In the genomic region with DNA sequence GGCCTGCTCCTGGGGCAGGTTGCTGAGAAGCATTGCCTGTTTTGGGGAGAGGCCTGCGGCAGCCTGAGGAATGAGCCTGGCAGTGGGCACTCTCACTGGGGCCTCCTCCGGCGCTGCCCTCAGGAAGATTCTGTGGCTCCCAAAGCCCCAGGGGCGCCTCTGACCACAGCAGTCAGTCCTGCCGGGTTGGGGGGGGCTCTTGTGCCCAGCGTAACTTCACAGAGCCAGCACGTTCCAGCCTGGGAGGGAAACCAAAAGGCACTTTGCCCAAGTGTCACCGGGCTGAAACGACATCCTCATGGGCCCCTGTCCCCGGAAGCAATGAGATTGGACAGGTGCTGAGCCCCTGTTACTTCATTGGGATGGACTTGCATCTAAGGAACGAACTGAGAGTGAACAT, we compare ENCODE assay signal across 18 cellular contexts.
"Had no signal": no experiment of that assay in that cellular context is flagged by ENCODE, and none has a peak within 500 bp of the region (broad histone marks: within the 10 kb centered on the region; RNA-seq: fewer than 3 reads in every experiment).

No MANE protein-coding gene starts in this region.

- H3K9me3 Mint-ChIP-seq: activated naive CD8-positive, alpha-beta T cell treated with anti-CD3 and anti-CD28 coated beads, Interleukin-2, amount 50 U/mL, for 24 hours; activated T-helper 17 cell treated with anti-CD3 and anti-CD28 coated beads, Interleukin-2, amount 50 U/mL, for 72 hours; type B pancreatic cell had no signal

- H3K27ac Mint-ChIP-seq: activated naive CD4-positive, alpha-beta T cell treated with anti-CD3 and anti-CD28 coated beads for 36 hours; activated naive CD8-positive, alpha-beta T cell treated with anti-CD3 and anti-CD28 coated beads, Interleukin-2, amount 50 U/mL, for 24 hours; activated T-helper 17 cell treated with anti-CD3 and anti-CD28 coated beads, Interleukin-2, amount 50 U/mL, for 72 hours; type B pancreatic cell had no signal

- H3K4me3 ChIP-seq: esophagus muscularis mucosa, lower lobe of right lung, pancreas had no signal

- H3K9me3 ChIP-seq: esophagus muscularis mucosa, lower lobe of right lung, pancreas had no signal

- DNase-seq: activated CD4-positive, alpha-beta T cell treated with anti-CD3 and anti-CD28 coated beads, Interleukin-2, amount 50 U/mL, for 4 hours; activated CD4-positive, CD25-positive, alpha-beta regulatory T cell treated with anti-CD3 and anti-CD28 coated beads, Interleukin-2, amount 50 U/mL, for 72 hours; activated naive CD4-positive, alpha-beta T cell treated with anti-CD3 and anti-CD28 coated beads for 36 hours; activated naive CD8-positive, alpha-beta T cell treated with anti-CD3 and anti-CD28 coated beads, Interleukin-2, amount 50 U/mL, for 24 hours; activated T-cell treated with anti-CD3 and anti-CD28 coated beads for 4 hours; effector CD4-positive, alpha-beta T cell; pancreas; retina; small intestine; stimulated activated CD4-positive, alpha-beta T cell treated with anti-CD3 and anti-CD28 coated beads, Interleukin-4, amount 100 ng/mL, for 24 hours; stimulated activated naive CD4-positive, alpha-beta T cell; T-helper 1 cell; T1000 had no signal

- H3K27me3 Mint-ChIP-seq: activated T-helper 17 cell treated with anti-CD3 and anti-CD28 coated beads, Interleukin-2, amount 50 U/mL, for 72 hours; type B pancreatic cell had no signal

- H3K4me1 ChIP-seq: pancreas had no signal

- H3K27ac ChIP-seq: lower lobe of right lung, pancreas had no signal

- H3K36me3 Mint-ChIP-seq: type B pancreatic cell had no signal

- H3K4me1 Mint-ChIP-seq: activated naive CD8-positive, alpha-beta T cell treated with anti-CD3 and anti-CD28 coated beads, Interleukin-2, amount 50 U/mL, for 24 hours; activated T-helper 17 cell treated with anti-CD3 and anti-CD28 coated beads, Interleukin-2, amount 50 U/mL, for 72 hours had no signal

- H3K27me3 ChIP-seq: esophagus muscularis mucosa, pancreas had no signal

- ATAC-seq: activated naive CD8-positive, alpha-beta T cell treated with anti-CD3 and anti-CD28 coated beads, Interleukin-2, amount 50 U/mL, for 24 hours; activated T-helper 17 cell treated with anti-CD3 and anti-CD28 coated beads, Interleukin-2, amount 50 U/mL, for 72 hours; lower lobe of right lung; pancreas had no signal

- H3K4me3 Mint-ChIP-seq: activated naive CD4-positive, alpha-beta T cell treated with anti-CD3 and anti-CD28 coated beads for 36 hours; activated naive CD8-positive, alpha-beta T cell treated with anti-CD3 and anti-CD28 coated beads, Interleukin-2, amount 50 U/mL, for 24 hours; activated T-helper 17 cell treated with anti-CD3 and anti-CD28 coated beads, Interleukin-2, amount 50 U/mL, for 72 hours; neural crest cell; type B pancreatic cell had no signal

- H3K36me3 ChIP-seq: esophagus muscularis mucosa, lower lobe of right lung, pancreas had no signal
